1 cellular context compared by ENCODE assay signal in the genomic region with DNA sequence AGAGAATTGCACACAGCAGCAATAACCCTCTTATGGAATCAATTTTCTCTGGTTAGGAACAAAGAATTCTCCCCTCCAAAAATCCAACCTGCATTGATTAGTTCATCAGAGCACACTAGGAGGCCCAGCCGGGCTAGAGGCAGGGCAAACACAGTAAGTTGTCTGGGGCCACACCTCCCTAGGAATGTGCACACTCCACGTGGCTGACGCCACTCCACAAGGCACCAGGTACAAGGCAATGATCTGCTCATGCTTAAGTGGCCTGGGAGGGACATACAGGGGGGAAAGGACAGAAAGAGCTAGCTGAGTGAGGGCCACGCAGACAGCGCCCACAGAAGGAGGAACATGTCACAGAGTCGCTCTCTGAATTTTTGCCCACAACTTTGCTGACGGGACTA.
TF ChIP-seq lines count a peak whose summit lies in the region.

No MANE protein-coding gene starts in this region.

TF ChIP-seq in A549, 52 proteins besides CTCF, POLR2A, EP300 and RAD21:
- TF ChIP-seq, protein P1, sequence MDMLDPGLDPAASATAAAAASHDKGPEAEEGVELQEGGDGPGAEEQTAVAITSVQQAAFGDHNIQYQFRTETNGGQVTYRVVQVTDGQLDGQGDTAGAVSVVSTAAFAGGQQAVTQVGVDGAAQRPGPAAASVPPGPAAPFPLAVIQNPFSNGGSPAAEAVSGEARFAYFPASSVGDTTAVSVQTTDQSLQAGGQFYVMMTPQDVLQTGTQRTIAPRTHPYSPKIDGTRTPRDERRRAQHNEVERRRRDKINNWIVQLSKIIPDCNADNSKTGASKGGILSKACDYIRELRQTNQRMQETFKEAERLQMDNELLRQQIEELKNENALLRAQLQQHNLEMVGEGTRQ (IDR thresholded peaks at IDR 0.05): no peak
- TF ChIP-seq RFX5 (IDR thresholded peaks at IDR 0.05) (no peak), SREBF2 (IDR thresholded peaks at IDR 0.05) (no peak), GATA3 (IDR thresholded peaks at IDR 0.05; ENCODE audit: borderline replicate concordance) (no peak), RCOR1 (IDR thresholded peaks at IDR 0.05; ENCODE audit: low read depth, low read length) (no peak)
- TF ChIP-seq, protein P2, sequence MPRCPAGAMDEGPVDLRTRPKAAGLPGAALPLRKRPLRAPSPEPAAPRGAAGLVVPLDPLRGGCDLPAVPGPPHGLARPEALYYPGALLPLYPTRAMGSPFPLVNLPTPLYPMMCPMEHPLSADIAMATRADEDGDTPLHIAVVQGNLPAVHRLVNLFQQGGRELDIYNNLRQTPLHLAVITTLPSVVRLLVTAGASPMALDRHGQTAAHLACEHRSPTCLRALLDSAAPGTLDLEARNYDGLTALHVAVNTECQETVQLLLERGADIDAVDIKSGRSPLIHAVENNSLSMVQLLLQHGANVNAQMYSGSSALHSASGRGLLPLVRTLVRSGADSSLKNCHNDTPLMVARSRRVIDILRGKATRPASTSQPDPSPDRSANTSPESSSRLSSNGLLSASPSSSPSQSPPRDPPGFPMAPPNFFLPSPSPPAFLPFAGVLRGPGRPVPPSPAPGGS (IDR thresholded peaks at IDR 0.05): no peak
- TF ChIP-seq, protein P3, sequence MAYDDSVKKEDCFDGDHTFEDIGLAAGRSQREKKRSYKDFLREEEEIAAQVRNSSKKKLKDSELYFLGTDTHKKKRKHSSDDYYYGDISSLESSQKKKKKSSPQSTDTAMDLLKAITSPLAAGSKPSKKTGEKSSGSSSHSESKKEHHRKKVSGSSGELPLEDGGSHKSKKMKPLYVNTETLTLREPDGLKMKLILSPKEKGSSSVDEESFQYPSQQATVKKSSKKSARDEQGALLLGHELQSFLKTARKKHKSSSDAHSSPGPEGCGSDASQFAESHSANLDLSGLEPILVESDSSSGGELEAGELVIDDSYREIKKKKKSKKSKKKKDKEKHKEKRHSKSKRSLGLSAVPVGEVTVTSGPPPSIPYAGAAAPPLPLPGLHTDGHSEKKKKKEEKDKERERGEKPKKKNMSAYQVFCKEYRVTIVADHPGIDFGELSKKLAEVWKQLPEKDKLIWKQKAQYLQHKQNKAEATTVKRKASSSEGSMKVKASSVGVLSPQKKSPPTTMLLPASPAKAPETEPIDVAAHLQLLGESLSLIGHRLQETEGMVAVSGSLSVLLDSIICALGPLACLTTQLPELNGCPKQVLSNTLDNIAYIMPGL (CRISPR knock-in tag; IDR thresholded peaks at IDR 0.05; ENCODE audit: borderline replicate concordance): no peak
- TF ChIP-seq, protein P4, sequence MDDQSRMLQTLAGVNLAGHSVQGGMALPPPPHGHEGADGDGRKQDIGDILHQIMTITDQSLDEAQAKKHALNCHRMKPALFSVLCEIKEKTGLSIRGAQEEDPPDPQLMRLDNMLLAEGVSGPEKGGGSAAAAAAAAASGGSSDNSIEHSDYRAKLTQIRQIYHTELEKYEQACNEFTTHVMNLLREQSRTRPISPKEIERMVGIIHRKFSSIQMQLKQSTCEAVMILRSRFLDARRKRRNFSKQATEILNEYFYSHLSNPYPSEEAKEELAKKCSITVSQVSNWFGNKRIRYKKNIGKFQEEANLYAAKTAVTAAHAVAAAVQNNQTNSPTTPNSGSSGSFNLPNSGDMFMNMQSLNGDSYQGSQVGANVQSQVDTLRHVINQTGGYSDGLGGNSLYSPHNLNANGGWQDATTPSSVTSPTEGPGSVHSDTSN (IDR thresholded peaks at IDR 0.05): no peak
